Comparison of ENCODE assay signal across 8 cellular contexts in genomic region chr11:9601041-9601875, GRCh38. TPM values are rescaled to one million over a fixed set of nuclear protein-coding genes. Genes with fewer than 3 reads are reported as not detected.
DNase-seq lines count a peak whose midpoint lies in the region; ATAC-seq, FAIRE-seq and TF ChIP-seq lines count a peak whose summit lies in the region.

No MANE protein-coding gene starts in this region.

- no peaks in the 10 kb centered on the region for H4K20me1 ChIP-seq in astrocyte (ENCODE audit: insufficient read depth, low read length)

- no peaks in the 10 kb centered on the region for H3K79me2 ChIP-seq in astrocyte (ENCODE audit: insufficient read depth, low read length)

- H3K36me3 ChIP-seq in BE2C (no peaks in the 10 kb centered on the region), astrocyte (ENCODE audit: insufficient read depth, low read length) (no peaks in the 10 kb centered on the region), right lobe of liver (no peaks in the 10 kb centered on the region), sigmoid colon (no peaks in the 10 kb centered on the region)

- H3K4me1 ChIP-seq in BE2C = no peaks in the 10 kb centered on the region
- H3K4me1 ChIP-seq in astrocyte (ENCODE audit: insufficient read depth, low read length) = peaks cover 11% of the 10 kb centered on the region
- no peaks in the 10 kb centered on the region for H3K4me1 ChIP-seq in right lobe of liver
- peaks cover 0 to 4% (median 0%) of the 10 kb centered on the region in 4 donors for H3K4me1 ChIP-seq in sigmoid colon

- FAIRE-seq in GM19239 (lab: Jason Lieb, UNC) (peak; percentile 100), astrocyte (lab: Jason Lieb, UNC) (no peak)

- no peak for TF ChIP-seq EP300 in sigmoid colon (IDR thresholded peaks at IDR 0.05)

- H3K27me3 Mint-ChIP-seq in astrocyte (ENCODE audit: low read depth, unreplicated experiment) = no peaks in the 10 kb centered on the region
- H3K27me3 Mint-ChIP-seq in stimulated activated naive B cell treated with anti-CD40 and anti-IgM and Interleukin-4, amounts not matched to agents 10 μg/mL and 1 μg/mL and 100 μg/mL, for 72 hours = no peaks in the 10 kb centered on the region

- peak overlapping the region; percentile 48 for H3K27ac ChIP-seq in astrocyte (ENCODE audit: low read depth, low read length)
- no peak overlapping the region for H3K27ac ChIP-seq in right lobe of liver
- no peak overlapping the region for H3K27ac ChIP-seq in sigmoid colon

- no peaks in the 10 kb centered on the region for H3K27me3 ChIP-seq in BE2C
- no peaks in the 10 kb centered on the region for H3K27me3 ChIP-seq in astrocyte (ENCODE audit: insufficient read depth, low read length)
- H3K27me3 ChIP-seq in right lobe of liver = no peaks in the 10 kb centered on the region
- H3K27me3 ChIP-seq in sigmoid colon = no peaks in the 10 kb centered on the region

- no peaks in the 10 kb centered on the region for H3K36me3 Mint-ChIP-seq in astrocyte (ENCODE audit: low read depth, unreplicated experiment)
- peaks cover 0 to 3% of the 10 kb centered on the region in 2 donors for H3K36me3 Mint-ChIP-seq in stimulated activated naive B cell treated with anti-CD40 and anti-IgM and Interleukin-4, amounts not matched to agents 10 μg/mL and 1 μg/mL and 100 μg/mL, for 72 hours

- peak; percentile 75 for ATAC-seq in HG03175 (IDR thresholded peaks at IDR 0.05; ENCODE audit: unreplicated experiment)
- ATAC-seq in right lobe of liver = peak; percentile 58 to 78 (median 60)
- peak; percentile 87 to 88 for ATAC-seq in stimulated activated naive B cell treated with anti-CD40 and anti-IgM and Interleukin-4, amounts not matched to agents 10 μg/mL and 1 μg/mL and 100 μg/mL, for 72 hours (replicated peaks)

- DNase-seq in BE2C = peak; percentile 6
- DNase-seq in GM19239 (ENCODE audit: insufficient read length, low spot score) = peak; percentile 54
- peak; percentile 91 for DNase-seq in SKM-1 treated with dmso at 0.1 percent for 144 hours (lab: John Stamatoyannopoulos, UW; ENCODE audit: unreplicated experiment)
- DNase-seq in astrocyte (ENCODE audit: low read depth) = no peak
- peak in 1 of 3 donors; percentile 35 for DNase-seq in right lobe of liver
- peak; percentile 83 for DNase-seq in stimulated activated naive B cell treated with anti-CD40 and anti-IgM and Interleukin-4, amounts not matched to agents 10 μg/mL and 1 μg/mL and 100 μg/mL, for 72 hours
- DNase-seq in sigmoid colon = no peak

- H3K9ac ChIP-seq in astrocyte (ENCODE audit: low read length) = peak overlapping the region; percentile 32

- peak overlapping the region; percentile 58 for H2AFZ ChIP-seq in astrocyte (ENCODE audit: low read depth, low read length)

- peak overlapping the region; percentile 68 for H3K27ac Mint-ChIP-seq in astrocyte (ENCODE audit: unreplicated experiment)
- H3K27ac Mint-ChIP-seq in stimulated activated naive B cell treated with anti-CD40 and anti-IgM and Interleukin-4, amounts not matched to agents 10 μg/mL and 1 μg/mL and 100 μg/mL, for 72 hours = peak overlapping the region; percentile 96

- TF ChIP-seq POLR2A in right lobe of liver (IDR thresholded peaks at IDR 0.05) = no peak
- TF ChIP-seq POLR2A in sigmoid colon (IDR thresholded peaks at IDR 0.05) = no peak

- H3K9me3 Mint-ChIP-seq in astrocyte (ENCODE audit: unreplicated experiment) = peaks cover 2% of the 10 kb centered on the region
- peaks cover 0 to 1% of the 10 kb centered on the region in 2 donors for H3K9me3 Mint-ChIP-seq in stimulated activated naive B cell treated with anti-CD40 and anti-IgM and Interleukin-4, amounts not matched to agents 10 μg/mL and 1 μg/mL and 100 μg/mL, for 72 hours

- no peak overlapping the region for H3K4me3 ChIP-seq in BE2C (ENCODE audit: low read depth, low read length)
- H3K4me3 ChIP-seq in astrocyte (ENCODE audit: insufficient read depth, low read depth, low read length) = no peak overlapping the region
- H3K4me3 ChIP-seq in right lobe of liver = no peak overlapping the region
- no peak overlapping the region for H3K4me3 ChIP-seq in sigmoid colon

- H3K4me2 ChIP-seq in astrocyte (ENCODE audit: low read length) = peak overlapping the region; percentile 58

- WGBS in right lobe of liver (ENCODE audit: insufficient coverage, low coverage, low lambda C conversion rate, missing lambda C conversion rate) = 41% methylated on average over 4 of the region's 7 CpGs
- 44 to 71% methylated on average over 7 of the region's 7 CpGs for WGBS in sigmoid colon, 2 donors

- peaks cover 21% of the 10 kb centered on the region for H3K4me1 Mint-ChIP-seq in astrocyte (ENCODE audit: low read depth, unreplicated experiment)
- peaks cover 47 to 65% of the 10 kb centered on the region in 2 donors for H3K4me1 Mint-ChIP-seq in stimulated activated naive B cell treated with anti-CD40 and anti-IgM and Interleukin-4, amounts not matched to agents 10 μg/mL and 1 μg/mL and 100 μg/mL, for 72 hours

- intact Hi-C loops in right lobe of liver (cut with DNase I) (no loop called here), sigmoid colon (cut with DNase I) (no loop called here)

- no peak overlapping the region for H3K4me3 Mint-ChIP-seq in astrocyte (ENCODE audit: unreplicated experiment)
- peak overlapping the region; percentile 88 to 92 for H3K4me3 Mint-ChIP-seq in stimulated activated naive B cell treated with anti-CD40 and anti-IgM and Interleukin-4, amounts not matched to agents 10 μg/mL and 1 μg/mL and 100 μg/mL, for 72 hours

- no peak for TF ChIP-seq CTCF in BE2C (IDR thresholded peaks at IDR 0.05; ENCODE audit: low read depth, low read length)
- no peak for TF ChIP-seq CTCF in astrocyte (IDR thresholded peaks at IDR 0.05; ENCODE audit: insufficient read depth, low read depth, low read length)
- no peak for TF ChIP-seq CTCF in right lobe of liver (IDR thresholded peaks at IDR 0.05)
- TF ChIP-seq CTCF in sigmoid colon (IDR thresholded peaks at IDR 0.05) = no peak

- H3K9me3 ChIP-seq in BE2C (no peaks in the 10 kb centered on the region), astrocyte (ENCODE audit: insufficient read depth, low read depth, low read length) (no peaks in the 10 kb centered on the region), right lobe of liver (no peaks in the 10 kb centered on the region), sigmoid colon (no peaks in the 10 kb centered on the region)

RNA-seq across cellular contexts. Expression of gene WEE1, which starts 27.8 kb away (rescaled TPM):
- polyA plus RNA-seq in BE2C (2012; ENCODE audit: insufficient read depth, insufficient read length, low read depth) = 4.9 TPM
- total RNA-seq in astrocyte = 29.3 and 50.7 TPM in 2 replicates
- 10 to 100 TPM; 11.1 to 34.0 (median 19.5) TPM for total RNA-seq in right lobe of liver
- total RNA-seq in sigmoid colon = 10 to 100 TPM; 32.4 to 38.8 (median 35.0) TPM
- polyA plus RNA-seq in sigmoid colon = 10 to 100 TPM in 2 of 3 donors, 1 to 10 TPM in 1; 8.4 to 11.1 (median 10.0) TPM

Comparison
In these comparisons a context has a peak if more than half of its experiments do, and no peak if none do; other contexts are left out.
1. DNase-seq: peak in BE2C (single experiment), GM19239 (single experiment), SKM-1 treated with dmso at 0.1 percent for 144 hours (single experiment) and stimulated activated naive B cell treated with anti-CD40 and anti-IgM and Interleukin-4, amounts not matched to agents 10 μg/mL and 1 μg/mL and 100 μg/mL, for 72 hours (single experiment); none in astrocyte (single experiment) and sigmoid colon (single experiment).
2. Peak in every context shown above with its lines, with median percentiles within 50 percentile points of each other: ATAC-seq.